28 cellular contexts compared by ENCODE assay signal in the genomic region with DNA sequence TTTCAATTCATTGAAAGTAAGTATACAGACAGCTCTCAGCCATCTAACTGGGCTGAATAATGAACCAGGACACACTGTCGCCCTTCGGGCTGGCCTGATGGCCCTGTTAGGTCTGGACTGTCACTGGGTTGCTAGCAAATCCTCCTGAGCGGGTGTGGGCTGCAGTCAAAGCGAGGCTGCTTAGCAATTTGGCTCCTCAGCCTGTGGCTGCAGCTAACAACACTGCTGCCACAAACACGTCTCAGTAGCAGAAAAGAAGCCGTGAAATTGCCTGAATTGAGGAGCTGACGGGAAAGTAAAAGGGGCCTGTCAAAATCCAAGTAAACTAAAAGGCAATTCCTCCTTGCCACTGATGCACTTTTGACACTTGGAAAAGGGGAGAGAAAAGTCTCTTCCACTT.
"Had no signal": no experiment of that assay in that cellular context is flagged by ENCODE, and none has a peak within 500 bp of the region (broad histone marks: within the 10 kb centered on the region; RNA-seq: fewer than 3 reads in every experiment).

No MANE protein-coding gene starts in this region.

- H3K4me3 ChIP-seq: ascending aorta, cardiac muscle cell, MG63, SK-N-MC had no signal

- ATAC-seq: Panc1, Right ventricle myocardium inferior, T-cell had no signal

- H3K36me3 Mint-ChIP-seq: activated naive CD4-positive, alpha-beta T cell treated with anti-CD3 and anti-CD28 coated beads, Interleukin-2, amount 50 U/mL, for 24 hours; T-cell had no signal

- H3K9me3 Mint-ChIP-seq: activated B cell treated with CpG ODN at 0.5 μM for 24 hours; activated CD4-positive, alpha-beta memory T cell treated with anti-CD3 and anti-CD28 coated beads, Interleukin-2, amount 10 ng/mL, durations not matched to agents 7 days and 5 days; activated CD4-positive, alpha-beta T cell treated with anti-CD3 and anti-CD28 coated beads, Interleukin-2, amount 10 ng/mL, durations not matched to agents 7 days and 5 days; activated naive CD4-positive, alpha-beta T cell treated with anti-CD3 and anti-CD28 coated beads, Interleukin-2, amount 50 U/mL, for 24 hours; activated T-helper 1 cell treated with anti-CD3 and anti-CD28 coated beads, Interleukin-12 subunit alpha, Interleukin-12 subunit beta, Interleukin-2, Interleukin-4 antibody, amounts not matched to agents 30 ng/mL and 10 ng/mL and 1 ng/mL, durations not matched to agents 14 hours and 24 hours and 36 hours; T-cell had no signal

- H3K27ac ChIP-seq: ascending aorta, brain microvascular endothelial cell, cardiac muscle cell, SK-N-MC had no signal

- H3K27ac Mint-ChIP-seq: activated B cell treated with CpG ODN at 0.5 μM for 24 hours; activated CD4-positive, alpha-beta memory T cell treated with anti-CD3 and anti-CD28 coated beads, Interleukin-2, amount 10 ng/mL, durations not matched to agents 7 days and 5 days; activated CD4-positive, alpha-beta T cell treated with anti-CD3 and anti-CD28 coated beads, Interleukin-2, amount 10 ng/mL, durations not matched to agents 7 days and 5 days; activated naive CD4-positive, alpha-beta T cell treated with anti-CD3 and anti-CD28 coated beads, Interleukin-2, amount 50 U/mL, for 24 hours; activated T-helper 1 cell treated with anti-CD3 and anti-CD28 coated beads, Interleukin-12 subunit alpha, Interleukin-12 subunit beta, Interleukin-2, Interleukin-4 antibody, amounts not matched to agents 30 ng/mL and 10 ng/mL and 1 ng/mL, durations not matched to agents 14 hours and 24 hours and 36 hours; T-cell had no signal

- H3K4me3 Mint-ChIP-seq: activated B cell treated with CpG ODN at 0.5 μM for 24 hours; activated CD4-positive, alpha-beta memory T cell treated with anti-CD3 and anti-CD28 coated beads, Interleukin-2, amount 10 ng/mL, durations not matched to agents 7 days and 5 days; activated CD4-positive, alpha-beta T cell treated with anti-CD3 and anti-CD28 coated beads, Interleukin-2, amount 10 ng/mL, durations not matched to agents 7 days and 5 days; activated naive CD4-positive, alpha-beta T cell treated with anti-CD3 and anti-CD28 coated beads, Interleukin-2, amount 50 U/mL, for 24 hours; activated T-helper 1 cell treated with anti-CD3 and anti-CD28 coated beads, Interleukin-12 subunit alpha, Interleukin-12 subunit beta, Interleukin-2, Interleukin-4 antibody, amounts not matched to agents 30 ng/mL and 10 ng/mL and 1 ng/mL, durations not matched to agents 14 hours and 24 hours and 36 hours; T-cell had no signal

- H3K27me3 Mint-ChIP-seq: activated CD4-positive, alpha-beta memory T cell treated with anti-CD3 and anti-CD28 coated beads, Interleukin-2, amount 10 ng/mL, durations not matched to agents 7 days and 5 days; activated naive CD4-positive, alpha-beta T cell treated with anti-CD3 and anti-CD28 coated beads, Interleukin-2, amount 50 U/mL, for 24 hours had no signal

- H3K27me3 ChIP-seq: ascending aorta, brain microvascular endothelial cell, cardiac muscle cell, MG63 had no signal

- H3K36me3 ChIP-seq: ascending aorta, brain microvascular endothelial cell, cardiac muscle cell, MG63 had no signal

- H3K9me3 ChIP-seq: ascending aorta, MG63 had no signal

- DNase-seq: activated B cell treated with CpG ODN at 0.5 μM for 24 hours; activated CD4-positive, alpha-beta memory T cell treated with anti-CD3 and anti-CD28 coated beads, Interleukin-2, amount 10 ng/mL, durations not matched to agents 7 days and 5 days; activated CD4-positive, alpha-beta T cell treated with anti-CD3 and anti-CD28 coated beads, Interleukin-2, amount 10 ng/mL, durations not matched to agents 7 days and 5 days; activated CD8-positive, alpha-beta memory T cell treated with anti-CD3 and anti-CD28 coated beads, Interleukin-2, amount 50 U/mL, for 48 hours; activated effector memory CD4-positive, alpha-beta T cell treated with Interleukin-2 at 50 U/mL for 16 hours; activated naive CD4-positive, alpha-beta T cell; activated T-cell treated with anti-CD3 and anti-CD28 coated beads, Interleukin-2, amount 50 U/mL, for 1 hour; brain microvascular endothelial cell; MG63; MV-4-11; NCI-H1105; NCI-H1436; NCI-H1694 treated with DMSO at 0.1 percent for 48 hours; NCI-H2029 treated with DMSO at 0.1 percent for 48 hours; NCI-H345; NCI-H510A; NCI-H526 treated with DMSO at 0.1 percent for 48 hours; RPMI8226; T-cell; T-helper 2 cell; T1000 had no signal
